1 cellular context compared by ENCODE assay signal in the genomic region with DNA sequence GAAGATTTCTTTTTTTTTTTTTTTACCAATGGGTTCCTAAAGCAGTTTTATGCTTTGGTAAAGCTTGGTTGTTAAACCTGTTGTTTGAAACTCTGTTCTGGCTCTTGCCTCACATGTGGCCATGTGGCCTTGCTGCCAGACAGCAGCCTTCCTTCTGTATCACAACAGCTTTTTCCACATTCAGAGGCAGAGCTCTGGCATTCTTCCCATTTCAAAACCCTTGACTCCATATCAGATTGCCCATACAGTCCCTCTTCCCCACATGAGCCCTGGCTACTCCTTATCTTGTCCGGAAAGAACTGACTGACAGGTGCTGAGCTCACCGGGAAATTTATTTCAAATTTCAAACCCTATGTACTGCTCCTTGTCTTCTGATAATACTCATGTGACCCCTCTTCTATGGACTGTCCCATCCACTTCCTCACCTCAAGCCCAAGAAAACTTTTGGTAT.
TF ChIP-seq lines count a peak whose summit lies in the region.

No MANE protein-coding gene starts in this region.

TF ChIP-seq in K562, 482 proteins besides CTCF, POLR2A, EP300 and RAD21 (continued from another document):
- TF ChIP-seq, protein P1, sequence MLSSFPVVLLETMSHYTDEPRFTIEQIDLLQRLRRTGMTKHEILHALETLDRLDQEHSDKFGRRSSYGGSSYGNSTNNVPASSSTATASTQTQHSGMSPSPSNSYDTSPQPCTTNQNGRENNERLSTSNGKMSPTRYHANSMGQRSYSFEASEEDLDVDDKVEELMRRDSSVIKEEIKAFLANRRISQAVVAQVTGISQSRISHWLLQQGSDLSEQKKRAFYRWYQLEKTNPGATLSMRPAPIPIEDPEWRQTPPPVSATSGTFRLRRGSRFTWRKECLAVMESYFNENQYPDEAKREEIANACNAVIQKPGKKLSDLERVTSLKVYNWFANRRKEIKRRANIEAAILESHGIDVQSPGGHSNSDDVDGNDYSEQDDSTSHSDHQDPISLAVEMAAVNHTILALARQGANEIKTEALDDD (IDR thresholded peaks at IDR 0.05): no peak
